20 cellular contexts compared by ENCODE assay signal in genomic region chr3:141684758-141685157, GRCh38. TPM values are rescaled to one million over a fixed set of nuclear protein-coding genes. Genes with fewer than 3 reads are reported as not detected.
DNase-seq lines count a peak whose midpoint lies in the region; ATAC-seq, FAIRE-seq and TF ChIP-seq lines count a peak whose summit lies in the region.
"Had no signal": no experiment of that assay in that cellular context is flagged by ENCODE, and none has a peak within 500 bp of the region (broad histone marks: within the 10 kb centered on the region; RNA-seq: fewer than 3 reads in every experiment).

No MANE protein-coding gene starts in this region.

- no TSS peak for BruUV-seq in HepG2 (replicated peaks; lab: Mats Ljungman, UMichigan)

- in situ Hi-C loops in HepG2 (cut with HindIII; ENCODE audit: extremely low pct_ligation_motif_present, low pct_unique_long_range_greater_than_20kb): no loop called here

- H3K4me3 ChIP-seq in HepG2 (replicated peaks in 1 of 3; ENCODE audit: insufficient read depth in 1 of 3, low read depth in 2 of 3, low read length in 3 of 3) (no peak overlapping the region), right lobe of liver (no peak overlapping the region), HUES64 (ENCODE audit: low read length) (no peak overlapping the region), gastroesophageal sphincter (no peak overlapping the region)
- H3K4me3 ChIP-seq: K562 had no signal

- no peak for TF ChIP-seq RAD21 in HepG2 (CRISPR knock-in tag; IDR thresholded peaks at IDR 0.05)

- no peak overlapping the region for H3K27ac ChIP-seq in HepG2 (ENCODE audit: extremely low read length, insufficient read depth, low read length)
- no peak overlapping the region for H3K27ac ChIP-seq in right lobe of liver
- peak overlapping the region; percentile 84; the same call in 1 of the 2 replicates for H3K27ac ChIP-seq in HUES64 (ENCODE audit: low read depth, low read length)
- H3K27ac ChIP-seq in gastroesophageal sphincter: no peak overlapping the region
- H3K27ac ChIP-seq: C4-2B had no signal

- CTCF ChIA-PET in HepG2 (lab: Yijun Ruan, JAX; ENCODE audit: low intra/inter-chr PET ratio, low total read pairs): no interaction called here

- H3K36me3 ChIP-seq in HepG2 (replicated peaks in 1 of 2; ENCODE audit: control insufficient read depth in 1 of 2, insufficient read depth in 2 of 2, low read length in 2 of 2): no peaks in the 10 kb centered on the region
- no peaks in the 10 kb centered on the region for H3K36me3 ChIP-seq in right lobe of liver
- no peaks in the 10 kb centered on the region for H3K36me3 ChIP-seq in HUES64 (ENCODE audit: insufficient read depth, low read length)
- H3K36me3 ChIP-seq in gastroesophageal sphincter: no peaks in the 10 kb centered on the region

- no peaks in the 10 kb centered on the region for H3K36me3 Mint-ChIP-seq in endothelial cell (ENCODE audit: low read depth, unreplicated experiment)

- no peak for TF ChIP-seq CTCF in HepG2 (CRISPR knock-in tag; IDR thresholded peaks at IDR 0.05)
- no peak for TF ChIP-seq CTCF in right lobe of liver (IDR thresholded peaks at IDR 0.05)
- TF ChIP-seq CTCF in endothelial cell (IDR thresholded peaks at IDR 0.05; ENCODE audit: unreplicated experiment): no peak
- TF ChIP-seq CTCF in gastroesophageal sphincter (IDR thresholded peaks at IDR 0.05): no peak

- POLR2A ChIA-PET in HepG2 (lab: Yijun Ruan, JAX): no interaction called here

- H3K27me3 ChIP-seq in HepG2 (ENCODE audit: control insufficient read depth in 1 of 2, insufficient read depth in 2 of 2, low read length in 2 of 2): no peaks in the 10 kb centered on the region
- no peaks in the 10 kb centered on the region for H3K27me3 ChIP-seq in right lobe of liver
- H3K27me3 ChIP-seq in HUES64 (ENCODE audit: insufficient read depth, low read length): no peaks in the 10 kb centered on the region
- no peaks in the 10 kb centered on the region for H3K27me3 ChIP-seq in gastroesophageal sphincter

- TF ChIP-seq EP300 in HepG2 (IDR thresholded peaks at IDR 0.05; ENCODE audit: low read depth in 2 of 2, low read length in 2 of 2): no peak
- no peak for TF ChIP-seq EP300 in HepG2 (CRISPR knock-in tag; IDR thresholded peaks at IDR 0.05; ENCODE audit: borderline replicate concordance)
- TF ChIP-seq EP300 in gastroesophageal sphincter (IDR thresholded peaks at IDR 0.05): no peak

- H3K4me1 ChIP-seq in HepG2 (ENCODE audit: insufficient read depth, low read length) (peaks cover 9% of the 10 kb centered on the region), right lobe of liver (peaks cover 0 to 13% (median 0%) of the 10 kb centered on the region in 4 donors), HUES64 (ENCODE audit: insufficient read depth, low read length) (peaks cover 15% of the 10 kb centered on the region), gastroesophageal sphincter (peaks cover 0 to 14% (median 0%) of the 10 kb centered on the region in 3 donors)
- H3K4me1 ChIP-seq: Caco-2 had no signal

- TF ChIP-seq POLR2A in HepG2 (IDR thresholded peaks at IDR 0.05; ENCODE audit: insufficient read depth in 1 of 2, low read depth in 2 of 2, low read length in 2 of 2): no peak
- TF ChIP-seq POLR2A in right lobe of liver (IDR thresholded peaks at IDR 0.05): no peak
- no peak for TF ChIP-seq POLR2A in gastroesophageal sphincter (IDR thresholded peaks at IDR 0.05)

- intact Hi-C loops in HepG2 (cut with micrococcal nuclease; ENCODE audit: unreplicated experiment): no loop called here
- intact Hi-C loops in right lobe of liver (cut with DNase I): no loop called here

- no peaks in the 10 kb centered on the region for H3K79me2 ChIP-seq in HepG2 (ENCODE audit: insufficient read depth, low read length)

- peaks cover 4% of the 10 kb centered on the region for H3K27me3 Mint-ChIP-seq in endothelial cell (ENCODE audit: unreplicated experiment)
- H3K27me3 Mint-ChIP-seq: CD4-positive, alpha-beta T cell had no signal

- H3K27ac Mint-ChIP-seq in endothelial cell (ENCODE audit: unreplicated experiment): peak overlapping the region; percentile 27
- H3K27ac Mint-ChIP-seq: CD4-positive, alpha-beta T cell; HFFc6 had no signal

- no peak overlapping the region for H3K4me3 Mint-ChIP-seq in endothelial cell (ENCODE audit: unreplicated experiment)
- H3K4me3 Mint-ChIP-seq: CD4-positive, alpha-beta T cell; HFFc6 had no signal

- no peak for FAIRE-seq in HepG2 (lab: Jason Lieb, UNC)
- FAIRE-seq: A204.1, D721Med, GM19239, H54, K562 had no signal

- no peaks in the 10 kb centered on the region for H3K9me3 Mint-ChIP-seq in endothelial cell (ENCODE audit: unreplicated experiment)
- H3K9me3 Mint-ChIP-seq: CD4-positive, alpha-beta T cell; HFFc6 had no signal

- peaks cover 30% of the 10 kb centered on the region for H3K4me1 Mint-ChIP-seq in endothelial cell (ENCODE audit: unreplicated experiment)

- H3K9me3 ChIP-seq in HepG2 (ENCODE audit: low read length) (no peaks in the 10 kb centered on the region), right lobe of liver (no peaks in the 10 kb centered on the region), HUES64 (ENCODE audit: insufficient read depth, low read depth, low read length) (no peaks in the 10 kb centered on the region), gastroesophageal sphincter (no peaks in the 10 kb centered on the region)
- H3K9me3 ChIP-seq: Caco-2 had no signal

- DNase-seq in HepG2 (ENCODE audit: low spot score) (no peak), right lobe of liver (no peak), endothelial cell (ENCODE audit: low spot score) (no peak), Ammon's horn (ENCODE audit: low spot score) (no peak), NCI-H526 (lab: John Stamatoyannopoulos, UW) (no peak)
- DNase-seq: ACHN; Caco-2; CD4-positive, alpha-beta T cell; GF-D8; HFFc6; IMR-90 had no signal

- H4K20me1 ChIP-seq in HepG2 (ENCODE audit: insufficient read depth, low read length): no peaks in the 10 kb centered on the region

- no peak overlapping the region for H3K4me2 ChIP-seq in HepG2 (ENCODE audit: low read depth, low read length)

- H3K9ac ChIP-seq in HepG2 (ENCODE audit: insufficient read depth, low read depth, low read length): no peak overlapping the region
- no peak overlapping the region for H3K9ac ChIP-seq in HUES64 (ENCODE audit: low read depth, low read length)

- no peak overlapping the region for H2AFZ ChIP-seq in HepG2 (ENCODE audit: low read length)

- WGBS in HepG2 (ENCODE audit: low lambda C conversion rate): 86% methylated on average over 1 of the region's 1 CpG
- 100% methylated on average over 1 of the region's 1 CpG for WGBS in right lobe of liver (ENCODE audit: insufficient coverage, low coverage, low lambda C conversion rate, missing lambda C conversion rate)
- WGBS in HUES64: 77% methylated on average over 1 of the region's 1 CpG
- 100% methylated on average over 1 of the region's 1 CpG for WGBS in gastroesophageal sphincter (ENCODE audit: low coverage in 1 of 2), 2 donors

- ATAC-seq in HepG2 (no peak), right lobe of liver (no peak), gastroesophageal sphincter (no peak)
- ATAC-seq: HCT116, K562 had no signal

TF ChIP-seq in HepG2, 621 proteins besides CTCF, POLR2A, EP300 and RAD21:
- TF ChIP-seq IRF9 (CRISPR knock-in tag; IDR thresholded peaks at IDR 0.05; ENCODE audit: borderline replicate concordance): no peak
- peak; percentile 67 for TF ChIP-seq ATF7 (IDR thresholded peaks at IDR 0.05)
- no peak for TF ChIP-seq ATF7 (CRISPR knock-in tag; IDR thresholded peaks at IDR 0.05)

RNA-seq across cellular contexts. Expression of gene RNF7, which starts 53.3 kb away (rescaled TPM):
- 94.7 and 102 TPM in 2 replicates for total RNA-seq in HepG2 (2016; rRNA removed; fragmentation: Illumina TruSeq; extraction: Trizol)
- total RNA-seq in HepG2 (2016; cell fraction: cytosol; rRNA removed; fragmentation: Illumina TruSeq; extraction: Trizol; ENCODE audit: low read depth): 237 and 254 TPM in 2 replicates
- 97.5 and 99.9 TPM in 2 replicates for total RNA-seq in HepG2 (2016; cell fraction: insoluble cytoplasmic fraction; rRNA removed; fragmentation: Illumina TruSeq; extraction: Trizol)
- total RNA-seq in HepG2 (2016; cell fraction: membrane; rRNA removed; fragmentation: Illumina TruSeq; extraction: Trizol): 254 and 267 TPM in 2 replicates
- total RNA-seq in HepG2 (2016; cell fraction: nucleus; rRNA removed; fragmentation: Illumina TruSeq; extraction: Trizol): 38.0 and 46.0 TPM in 2 replicates
- 51.6 and 66.4 TPM in 2 replicates for polyA plus RNA-seq in HepG2 (2011; rRNA removed)
- polyA plus RNA-seq in HepG2 (2011; cell fraction: cytosol; rRNA removed): 79.3 and 107 TPM in 2 replicates
- 10.7 and 18.5 TPM in 2 replicates for polyA plus RNA-seq in HepG2 (2011; cell fraction: nucleus; rRNA removed)
- 84.0 and 95.6 TPM in 2 replicates for polyA plus RNA-seq in HepG2 (2012)
- 355 and 363 TPM in 2 replicates for polyA plus RNA-seq in HepG2 (2016; cell fraction: cytosol; fragmentation: Illumina TruSeq; extraction: Trizol; ENCODE audit: low read depth)
- 109 and 111 TPM in 2 replicates for polyA plus RNA-seq in HepG2 (2016; cell fraction: insoluble cytoplasmic fraction; fragmentation: Illumina TruSeq; extraction: Trizol; ENCODE audit: low read depth)
- polyA plus RNA-seq in HepG2 (2016; cell fraction: membrane; fragmentation: Illumina TruSeq; extraction: Trizol; ENCODE audit: low read depth): 266 and 280 TPM in 2 replicates
- polyA plus RNA-seq in HepG2 (2016; cell fraction: nucleus; fragmentation: Illumina TruSeq; extraction: Trizol; ENCODE audit: insufficient read depth, low read depth): 65.3 and 74.1 TPM in 2 replicates
- 16.0 and 16.9 TPM in 2 replicates for polyA minus RNA-seq in HepG2 (2011; rRNA and poly(A)+ RNA removed; ENCODE audit: low replicate concordance)
- polyA minus RNA-seq in HepG2 (2011; cell fraction: cytosol; rRNA and poly(A)+ RNA removed): 12.8 and 20.9 TPM in 2 replicates
- 13.5 and 25.4 TPM in 2 replicates for polyA minus RNA-seq in HepG2 (2011; cell fraction: nucleus; rRNA and poly(A)+ RNA removed)
- total RNA-seq in right lobe of liver: 10 to 100 TPM; 31.0 to 41.1 (median 34.2) TPM
- 103 TPM for polyA plus RNA-seq in HUES64 (2013, experiment 1 of 2)
- 110 TPM for polyA plus RNA-seq in HUES64 (2013, experiment 2 of 2)
- 184 TPM for total RNA-seq in endothelial cell (ENCODE audit: unreplicated experiment)
- total RNA-seq in gastroesophageal sphincter: 100 to 1,000 TPM in 1 of 4 donors, 10 to 100 TPM in 3; 73.0 to 133 (median 87.7) TPM
